6 cellular contexts compared by ENCODE assay signal in the genomic region with DNA sequence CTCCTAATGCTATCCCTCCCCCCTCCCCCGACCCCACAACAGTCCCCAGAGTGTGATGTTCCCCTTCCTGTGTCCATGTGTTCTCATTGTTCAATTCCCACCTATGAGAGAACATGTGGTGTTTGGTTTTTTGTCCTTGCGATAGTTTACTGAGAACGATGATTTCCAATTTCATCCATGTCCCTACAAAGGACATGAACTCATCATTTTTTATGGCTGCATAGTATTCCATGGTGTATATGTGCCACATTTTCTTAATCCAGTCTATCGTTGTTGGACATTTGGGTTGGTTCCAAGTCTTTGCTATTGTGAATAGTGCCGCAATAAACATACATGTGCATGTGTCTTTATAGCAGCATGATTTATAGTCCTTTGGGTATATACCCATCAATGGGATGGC. TPM values are rescaled to one million over a fixed set of nuclear protein-coding genes. Genes with fewer than 3 reads are reported as not detected.
"Had no signal": no experiment of that assay in that cellular context is flagged by ENCODE, and none has a peak within 500 bp of the region (broad histone marks: within the 10 kb centered on the region; RNA-seq: fewer than 3 reads in every experiment).

No MANE protein-coding gene starts in this region.

RNA-seq across cellular contexts. Expression of a gene that starts 29.7 kb away (rescaled TPM):
- total RNA-seq: activated B cell treated with CpG ODN at 0.5 μM for 24 hours; activated CD4-positive, alpha-beta memory T cell treated with anti-CD3 and anti-CD28 coated beads, Interleukin-2, amount 10 ng/mL, durations not matched to agents 7 days and 5 days; activated CD4-positive, alpha-beta T cell treated with anti-CD3 and anti-CD28 coated beads, Interleukin-2, amount 10 ng/mL, durations not matched to agents 7 days and 5 days; activated CD8-positive, alpha-beta memory T cell treated with anti-CD3 and anti-CD28 coated beads for 36 hours; activated CD8-positive, alpha-beta memory T cell treated with anti-CD3 and anti-CD28 coated beads, Interleukin-2, amount 10 ng/mL, durations not matched to agents 7 days and 5 days; activated CD8-positive, alpha-beta T cell treated with anti-CD3 and anti-CD28 coated beads, Interleukin-2, amount 10 ng/mL, durations not matched to agents 7 days and 5 days had no signal
